In genomic region chr3:139135657-139136056, GRCh38 we compare ENCODE assay signal across 28 cellular contexts.
"Had no signal": no experiment of that assay in that cellular context is flagged by ENCODE, and none has a peak within 500 bp of the region (broad histone marks: within the 10 kb centered on the region; RNA-seq: fewer than 3 reads in every experiment).

No MANE protein-coding gene starts in this region.

- H3K36me3 ChIP-seq: esophagus squamous epithelium, heart right ventricle, left lung, sigmoid colon, stomach, thyroid gland had no signal

- ATAC-seq: heart right ventricle, left cardiac atrium, left lung, mucosa of descending colon had no signal

- H3K27ac ChIP-seq: coronary artery, esophagus squamous epithelium, heart right ventricle, left lung, parathyroid adenoma, sigmoid colon, stomach, thyroid gland had no signal

- DNase-seq: dermis blood vessel endothelial cell; effector memory CD4-positive, alpha-beta T cell; esophagus squamous epithelium; foreskin melanocyte; glutamatergic neuron; heart right ventricle; hippocampal formation; left cardiac atrium; left lung; mesenchymal stem cell; mucosa of descending colon; naive B cell; sigmoid colon; stimulated activated CD4-positive, alpha-beta T cell treated with anti-CD3 and anti-CD28 coated beads, Interleukin-2, amount 100 ng/mL, for 24 hours; stimulated activated CD4-positive, alpha-beta T cell treated with anti-CD3 and anti-CD28 coated beads, Interleukin-4, amount 100 ng/mL, for 24 hours; stimulated activated naive CD4-positive, alpha-beta T cell treated with Interleukin-2 at 50 U/mL for 16 hours; stomach; thyroid gland; trophoblast cell had no signal

- H3K79me2 ChIP-seq: parathyroid adenoma had no signal

- H3K4me3 Mint-ChIP-seq: mesothelial cell of epicardium; naive B cell; natural killer cell treated with Interleukin-12 subunit alpha and Interleukin-12 subunit beta and Interleukin-15 and Interleukin-18, amount 100 ng/mL, for 72 hours; neural crest cell; stimulated activated effector memory CD8-positive, alpha-beta T cell treated with anti-CD3 and anti-CD28 coated beads, Interleukin-12 subunit alpha, Interleukin-12 subunit beta, amount 100 ng/mL, for 72 hours had no signal

- H3K4me3 ChIP-seq: coronary artery, esophagus squamous epithelium, heart right ventricle, left lung, mucosa of descending colon, sigmoid colon, stomach, thyroid gland had no signal

- H3K9me3 Mint-ChIP-seq: mesothelial cell of epicardium; natural killer cell treated with Interleukin-12 subunit alpha and Interleukin-12 subunit beta and Interleukin-15 and Interleukin-18, amount 100 ng/mL, for 72 hours; neural crest cell; stimulated activated effector memory CD8-positive, alpha-beta T cell treated with anti-CD3 and anti-CD28 coated beads, Interleukin-12 subunit alpha, Interleukin-12 subunit beta, amount 100 ng/mL, for 72 hours had no signal

- H2AFZ ChIP-seq: parathyroid adenoma had no signal

- H3K4me1 Mint-ChIP-seq: mesothelial cell of epicardium; naive B cell; neural crest cell; stimulated activated effector memory CD8-positive, alpha-beta T cell treated with anti-CD3 and anti-CD28 coated beads, Interleukin-12 subunit alpha, Interleukin-12 subunit beta, amount 100 ng/mL, for 72 hours had no signal

- H3K27me3 ChIP-seq: esophagus squamous epithelium, heart right ventricle, left lung, sigmoid colon, stomach, thyroid gland had no signal

- H3K36me3 Mint-ChIP-seq: mesothelial cell of epicardium; naive B cell; natural killer cell treated with Interleukin-12 subunit alpha and Interleukin-12 subunit beta and Interleukin-15 and Interleukin-18, amount 100 ng/mL, for 72 hours; stimulated activated effector memory CD8-positive, alpha-beta T cell treated with anti-CD3 and anti-CD28 coated beads, Interleukin-12 subunit alpha, Interleukin-12 subunit beta, amount 100 ng/mL, for 72 hours had no signal

- H3K27ac Mint-ChIP-seq: mesothelial cell of epicardium; naive B cell; natural killer cell treated with Interleukin-12 subunit alpha and Interleukin-12 subunit beta and Interleukin-15 and Interleukin-18, amount 100 ng/mL, for 72 hours; progenitor cell of endocrine pancreas; stimulated activated effector memory CD8-positive, alpha-beta T cell treated with anti-CD3 and anti-CD28 coated beads, Interleukin-12 subunit alpha, Interleukin-12 subunit beta, amount 100 ng/mL, for 72 hours had no signal

- H3K9ac ChIP-seq: parathyroid adenoma had no signal

- H3K4me1 ChIP-seq: esophagus squamous epithelium, heart right ventricle, left lung, parathyroid adenoma, sigmoid colon, stomach, thyroid gland had no signal

- H3K9me3 ChIP-seq: esophagus squamous epithelium, heart right ventricle, left lung, mucosa of descending colon, sigmoid colon, stomach, thyroid gland had no signal

- FAIRE-seq: endothelial cell of umbilical vein, islet of Langerhans had no signal
